ENCODE assay signal across 23 cellular contexts in genomic region chr22:20588843-20589581, GRCh38.
DNase-seq lines count a peak whose midpoint lies in the region; ATAC-seq, FAIRE-seq and TF ChIP-seq lines count a peak whose summit lies in the region.
"Had no signal": no experiment of that assay in that cellular context is flagged by ENCODE, and none has a peak within 500 bp of the region (broad histone marks: within the 10 kb centered on the region; RNA-seq: fewer than 3 reads in every experiment).

No MANE protein-coding gene starts in this region.

- H3K27ac ChIP-seq in RWPE1 (peak overlapping the region; percentile 99), epithelial cell of prostate (peak overlapping the region; percentile 36), neuronal stem cell (replicated peaks; ENCODE audit: low read length) (no peak overlapping the region)
- H3K27ac ChIP-seq: coronary artery, heart left ventricle, PC-9, SJSA1, tibial artery had no signal

- DNase-seq in GM12891 (ENCODE audit: insufficient read length, low spot score): no peak
- DNase-seq in RWPE1 (ENCODE audit: low spot score): no peak
- DNase-seq in epithelial cell of prostate (ENCODE audit: low read depth, low spot score): no peak
- no peak for DNase-seq in neuronal stem cell (ENCODE audit: low spot score)
- no peak for DNase-seq in RKO (ENCODE audit: low spot score)
- DNase-seq in activated CD4-positive, alpha-beta T cell treated with anti-CD3 and anti-CD28 coated beads, Interleukin-2, amount 50 U/mL, for 48 hours: no peak
- DNase-seq: activated CD4-positive, alpha-beta T cell treated with anti-CD3 and anti-CD28 coated beads, Interleukin-2, amount 50 U/mL, for 1 hour; activated CD8-positive, alpha-beta memory T cell treated with anti-CD3 and anti-CD28 coated beads, Interleukin-2, amount 50 U/mL, for 48 hours; activated effector memory CD4-positive, alpha-beta T cell treated with Interleukin-2 at 50 U/mL for 16 hours; CD8-positive, alpha-beta memory T cell; NCI-H1092 treated with DMSO at 0.1 percent for 48 hours; NCI-H2029; NCI-H345; PC-9; small intestine; stimulated activated naive CD4-positive, alpha-beta T cell; T-helper 2 cell; tibial artery had no signal

- CTCF ChIA-PET in RWPE1 (lab: Yijun Ruan, JAX): no interaction called here

- H3K4me1 ChIP-seq in neuronal stem cell (ENCODE audit: control insufficient read depth in 2 of 2, insufficient read depth in 1 of 2, low read depth in 1 of 2, low read length in 2 of 2): peaks cover 0 to 6% of the 10 kb centered on the region in 2 donors
- H3K4me1 ChIP-seq: heart left ventricle, tibial artery had no signal

- H3K4me3 ChIP-seq in neuronal stem cell (ENCODE audit: low read length in 2 of 2): no peak overlapping the region
- H3K4me3 ChIP-seq: coronary artery, heart left ventricle, PC-9, SJSA1, tibial artery had no signal

- H3K4me2 ChIP-seq in neuronal stem cell (ENCODE audit: insufficient read depth, low read length, poor library complexity, severe bottlenecking): no peak overlapping the region
- H3K4me2 ChIP-seq: PC-9 had no signal

- peaks cover 27 to 37% of the 10 kb centered on the region in 2 donors for H3K36me3 ChIP-seq in neuronal stem cell (replicated peaks in 1 of 2; ENCODE audit: control insufficient read depth in 2 of 2, insufficient read depth in 2 of 2, low read length in 2 of 2)

- FAIRE-seq in GM12891 (lab: Jason Lieb, UNC): no peak
- FAIRE-seq: endometrium, small intestine had no signal

- no peak overlapping the region for H3K4ac ChIP-seq in neuronal stem cell (ENCODE audit: low read length)

- POLR2A ChIA-PET in RWPE1 (lab: Yijun Ruan, JAX; ENCODE audit: low non-redundant PET): no interaction called here

- no peak overlapping the region for H2BK120ac ChIP-seq in neuronal stem cell (ENCODE audit: low read depth, low read length)

- H3K23ac ChIP-seq in neuronal stem cell (ENCODE audit: low read depth, low read length, poor library complexity): peak overlapping the region; percentile 93

- H3K9me3 ChIP-seq in neuronal stem cell (replicated peaks in 1 of 2; ENCODE audit: control insufficient read depth in 2 of 2, insufficient read depth in 1 of 2, low read depth in 1 of 2, low read length in 2 of 2): peaks cover 0 to 1% of the 10 kb centered on the region in 2 donors
- H3K9me3 ChIP-seq: heart left ventricle, SJSA1, tibial artery had no signal

- peak overlapping the region; percentile 52 for H2AK5ac ChIP-seq in neuronal stem cell (ENCODE audit: low read depth, low read length)

- no peak overlapping the region for H4K91ac ChIP-seq in neuronal stem cell (ENCODE audit: low read depth, low read length, poor library complexity)

- TF ChIP-seq CTCF in RWPE1 (conservative IDR thresholded peaks at IDR 0.05; ENCODE audit: low read depth): no peak

- H4K8ac ChIP-seq in neuronal stem cell (ENCODE audit: low read depth, low read length): no peak overlapping the region

- no peak overlapping the region for H3K9ac ChIP-seq in neuronal stem cell (ENCODE audit: low read depth, low read length, poor library complexity)

- H2BK12ac ChIP-seq in neuronal stem cell (ENCODE audit: low read length): no peak overlapping the region

- no peak overlapping the region for H2BK5ac ChIP-seq in neuronal stem cell (ENCODE audit: low read length)

- H3K27me3 ChIP-seq in neuronal stem cell (ENCODE audit: control insufficient read depth in 3 of 3, insufficient read depth in 3 of 3, low read depth in 1 of 3, low read length in 3 of 3): no peaks in the 10 kb centered on the region
- H3K27me3 ChIP-seq: heart left ventricle, SJSA1, tibial artery had no signal

- no peak for ATAC-seq in HG02610 (IDR thresholded peaks at IDR 0.05; ENCODE audit: unreplicated experiment)
- ATAC-seq: heart left ventricle had no signal

- H3K14ac ChIP-seq in neuronal stem cell (ENCODE audit: low read length): peak overlapping the region; percentile 6

- no peak overlapping the region for H2BK15ac ChIP-seq in neuronal stem cell (ENCODE audit: low read length)

- H3K79me1 ChIP-seq in neuronal stem cell (ENCODE audit: low read depth, low read length): peaks cover 2% of the 10 kb centered on the region

- TF ChIP-seq POLR2A in GM12891 (IDR thresholded peaks at IDR 0.05; ENCODE audit: low read depth, low read length): no peak

- no peak overlapping the region for H2AFZ ChIP-seq in neuronal stem cell (ENCODE audit: low read length)
- H2AFZ ChIP-seq: PC-9 had no signal

- WGBS in neuronal stem cell (ENCODE audit: extremely low coverage in 2 of 2, insufficient read length in 2 of 2, insufficient replicate concordance in 1 of 2), 2 donors: no CpG with 5 or more reads among the region's 13 CpGs

- peak overlapping the region; percentile 52 for H3K18ac ChIP-seq in neuronal stem cell (ENCODE audit: low read length)

TF ChIP-seq in GM12891, 5 proteins besides CTCF, POLR2A, EP300 and RAD21:
- TF ChIP-seq PAX5 (IDR thresholded peaks at IDR 0.05; ENCODE audit: insufficient read depth, low read length, severe bottlenecking) (no peak), POLR2AphosphoS5 (IDR thresholded peaks at IDR 0.05; ENCODE audit: low read depth, low read length) (peak; percentile 32; the same call in 1 of the 2 replicates)
